In genomic region chr12:857611-858010, GRCh38 we compare ENCODE assay signal across 11 cellular contexts.
DNase-seq lines count a peak whose midpoint lies in the region; ATAC-seq and TF ChIP-seq lines count a peak whose summit lies in the region.
"Had no signal": no experiment of that assay in that cellular context is flagged by ENCODE, and none has a peak within 500 bp of the region (broad histone marks: within the 10 kb centered on the region; RNA-seq: fewer than 3 reads in every experiment).

No MANE protein-coding gene starts in this region.

- intact Hi-C loops in CD14-positive monocyte (cut with micrococcal nuclease) = no loop called here

- H3K9me3 Mint-ChIP-seq in activated T-cell treated with anti-CD3 and anti-CD28 coated beads, Interleukin-2, amount 50 U/mL, for 72 hours = no peaks in the 10 kb centered on the region
- no peaks in the 10 kb centered on the region for H3K9me3 Mint-ChIP-seq in activated T-helper 17 cell treated with anti-CD3 and anti-CD28 coated beads, Interleukin-2, amount 50 U/mL, for 72 hours
- H3K9me3 Mint-ChIP-seq in CD14-positive monocyte = no peaks in the 10 kb centered on the region
- H3K9me3 Mint-ChIP-seq: GM23338 had no signal

- no peak for ATAC-seq in activated T-cell treated with anti-CD3 and anti-CD28 coated beads, Interleukin-2, amount 50 U/mL, for 72 hours (replicated peaks in 1 of 2)
- no peak for ATAC-seq in activated T-helper 17 cell treated with anti-CD3 and anti-CD28 coated beads, Interleukin-2, amount 50 U/mL, for 72 hours (replicated peaks)
- ATAC-seq in HG03139 (IDR thresholded peaks at IDR 0.05; ENCODE audit: unreplicated experiment) = no peak
- ATAC-seq: GM23338 had no signal

- no peak for DNase-seq in activated T-cell treated with anti-CD3 and anti-CD28 coated beads, Interleukin-2, amount 50 U/mL, for 72 hours
- DNase-seq in activated T-cell treated with anti-CD3 and anti-CD28 coated beads for 4 hours (no peak), globus pallidus (ENCODE audit: low spot score) (peak; percentile 20), smooth muscle cell of the brain vasculature (ENCODE audit: low read depth, low spot score) (peak; percentile 28), CD14-positive monocyte (ENCODE audit: low spot score) (no peak), HK-2 (ENCODE audit: unreplicated experiment) (no peak)
- DNase-seq: activated CD8-positive, alpha-beta memory T cell treated with anti-CD3 and anti-CD28 coated beads for 24 hours; SHP77 treated with DMSO at 0.1 percent for 48 hours had no signal

- H3K4me3 Mint-ChIP-seq in activated T-cell treated with anti-CD3 and anti-CD28 coated beads, Interleukin-2, amount 50 U/mL, for 72 hours = no peak overlapping the region
- H3K4me3 Mint-ChIP-seq in activated T-helper 17 cell treated with anti-CD3 and anti-CD28 coated beads, Interleukin-2, amount 50 U/mL, for 72 hours = no peak overlapping the region
- H3K4me3 Mint-ChIP-seq in CD14-positive monocyte = no peak overlapping the region
- H3K4me3 Mint-ChIP-seq: GM23338 had no signal

- peaks cover 3 to 22% of the 10 kb centered on the region in 2 donors for H3K36me3 Mint-ChIP-seq in activated T-cell treated with anti-CD3 and anti-CD28 coated beads, Interleukin-2, amount 50 U/mL, for 72 hours (ENCODE audit: insufficient read depth in 2 of 2)
- peaks cover 76% of the 10 kb centered on the region for H3K36me3 Mint-ChIP-seq in activated T-helper 17 cell treated with anti-CD3 and anti-CD28 coated beads, Interleukin-2, amount 50 U/mL, for 72 hours (ENCODE audit: low read depth)
- H3K36me3 Mint-ChIP-seq in CD14-positive monocyte = peaks cover 57 to 62% of the 10 kb centered on the region in 2 donors

- TF ChIP-seq CTCF in CD14-positive monocyte (IDR thresholded peaks at IDR 0.05) = no peak

- H3K27me3 Mint-ChIP-seq in activated T-cell treated with anti-CD3 and anti-CD28 coated beads, Interleukin-2, amount 50 U/mL, for 72 hours (ENCODE audit: low read depth) = no peaks in the 10 kb centered on the region
- no peaks in the 10 kb centered on the region for H3K27me3 Mint-ChIP-seq in activated T-helper 17 cell treated with anti-CD3 and anti-CD28 coated beads, Interleukin-2, amount 50 U/mL, for 72 hours
- H3K27me3 Mint-ChIP-seq in CD14-positive monocyte (ENCODE audit: low read depth in 3 of 3) = no peaks in the 10 kb centered on the region

- H3K4me1 Mint-ChIP-seq in activated T-cell treated with anti-CD3 and anti-CD28 coated beads, Interleukin-2, amount 50 U/mL, for 72 hours (ENCODE audit: low read depth) = peaks cover under 1% of the 10 kb centered on the region
- H3K4me1 Mint-ChIP-seq in activated T-helper 17 cell treated with anti-CD3 and anti-CD28 coated beads, Interleukin-2, amount 50 U/mL, for 72 hours = peaks cover 12% of the 10 kb centered on the region
- H3K4me1 Mint-ChIP-seq in CD14-positive monocyte = no peaks in the 10 kb centered on the region
- H3K4me1 Mint-ChIP-seq: GM23338 had no signal

- H3K27ac Mint-ChIP-seq in activated T-cell treated with anti-CD3 and anti-CD28 coated beads, Interleukin-2, amount 50 U/mL, for 72 hours = peak overlapping the region; percentile 46
- peak overlapping the region; percentile 52 for H3K27ac Mint-ChIP-seq in activated T-helper 17 cell treated with anti-CD3 and anti-CD28 coated beads, Interleukin-2, amount 50 U/mL, for 72 hours
- peak overlapping the region in 1 of 7 donors; percentile 11 for H3K27ac Mint-ChIP-seq in CD14-positive monocyte
- H3K27ac Mint-ChIP-seq: GM23338 had no signal

Comparison
In these comparisons a context has a peak if more than half of its experiments do, and no peak if none do; other contexts are left out.
1. DNase-seq: peak in globus pallidus (single experiment) and smooth muscle cell of the brain vasculature (single experiment); none in activated T-cell treated with anti-CD3 and anti-CD28 coated beads, Interleukin-2, amount 50 U/mL, for 72 hours (0 of 2), activated T-cell treated with anti-CD3 and anti-CD28 coated beads for 4 hours (single experiment), CD14-positive monocyte (single experiment) and HK-2 (single experiment).